In genomic region chr2:147575106-147575505, GRCh38 we compare ENCODE assay signal across 8 cellular contexts.
"Had no signal": no experiment of that assay in that cellular context is flagged by ENCODE, and none has a peak within 500 bp of the region (broad histone marks: within the 10 kb centered on the region; RNA-seq: fewer than 3 reads in every experiment).

No MANE protein-coding gene starts in this region.

- DNase-seq: GDM1, GF-D8 had no signal

- FAIRE-seq: G401.6, GM12878, GM12891, GM12892, GM18507, GM19239 had no signal

- H3K4me3 ChIP-seq: GM12878 had no signal

- ATAC-seq: GM12878 had no signal
